In genomic region chr12:49260831-49261363, GRCh38 we compare ENCODE assay signal across 26 cellular contexts. TPM values are rescaled to one million over a fixed set of nuclear protein-coding genes. Genes with fewer than 3 reads are reported as not detected.
DNase-seq lines count a peak whose midpoint lies in the region; ATAC-seq, FAIRE-seq and TF ChIP-seq lines count a peak whose summit lies in the region.
"Had no signal": no experiment of that assay in that cellular context is flagged by ENCODE, and none has a peak within 500 bp of the region (broad histone marks: within the 10 kb centered on the region; RNA-seq: fewer than 3 reads in every experiment).

No MANE protein-coding gene starts in this region.

- H3K36me3 ChIP-seq in HEK293 (ENCODE audit: control insufficient read depth in 2 of 2, insufficient read depth in 1 of 2, low read length in 2 of 2), result no peaks in the 10 kb centered on the region; a peak in 1 of 3 replicates
- H3K36me3 ChIP-seq in hepatocyte (replicated peaks; ENCODE audit: insufficient read depth, low read depth), result no peaks in the 10 kb centered on the region
- H3K36me3 ChIP-seq in suprapubic skin, result no peaks in the 10 kb centered on the region
- no peaks in the 10 kb centered on the region for H3K36me3 ChIP-seq in pancreas
- H3K36me3 ChIP-seq: stomach had no signal

- intact Hi-C loops in left cardiac atrium (cut with DNase I) (no loop called here), pancreas (cut with DNase I) (no loop called here)

- H3K27ac Mint-ChIP-seq in WTC11, result no peak overlapping the region
- H3K27ac Mint-ChIP-seq: CD4-positive, alpha-beta memory T cell; memory B cell; T-cell had no signal

- H3K27me3 Mint-ChIP-seq in WTC11 (ENCODE audit: low read depth), result no peaks in the 10 kb centered on the region; the same call in 1 of the 2 replicates
- H3K27me3 Mint-ChIP-seq: CD4-positive, alpha-beta memory T cell; memory B cell; T-cell had no signal

- no peaks in the 10 kb centered on the region for H4K20me1 ChIP-seq in hepatocyte (ENCODE audit: insufficient read depth, poor library complexity, severe bottlenecking)

- no peak overlapping the region for H3K4me3 Mint-ChIP-seq in WTC11
- H3K4me3 Mint-ChIP-seq: CD4-positive, alpha-beta memory T cell; memory B cell; T-cell had no signal

- H3K9me3 ChIP-seq in HEK293 (ENCODE audit: control insufficient read depth, insufficient read depth, low read depth, low read length), result no peaks in the 10 kb centered on the region
- no peaks in the 10 kb centered on the region for H3K9me3 ChIP-seq in hepatocyte (ENCODE audit: low read depth)
- H3K9me3 ChIP-seq in suprapubic skin, result no peaks in the 10 kb centered on the region
- H3K9me3 ChIP-seq in pancreas, result no peaks in the 10 kb centered on the region
- H3K9me3 ChIP-seq: stomach had no signal

- no peaks in the 10 kb centered on the region for H3K9me2 ChIP-seq in hepatocyte (replicated peaks; ENCODE audit: insufficient read depth)

- no peak for TF ChIP-seq POLR2A in suprapubic skin (IDR thresholded peaks at IDR 0.05)

- H3K27ac ChIP-seq in HEK293 (ENCODE audit: extremely low read depth, low read depth, low read length) (no peak overlapping the region), hepatocyte (peak overlapping the region; percentile 12), suprapubic skin (peak overlapping the region; percentile 4), coronary artery (peak overlapping the region in 1 of 2 donors; percentile 65), pancreas (no peak overlapping the region)
- H3K27ac ChIP-seq: KMS-11 had no signal

- H3K4me1 ChIP-seq in HEK293 (ENCODE audit: control insufficient read depth, insufficient read depth, low read length), result no peaks in the 10 kb centered on the region; the same call in 1 of the 2 replicates
- peaks cover 4% of the 10 kb centered on the region for H3K4me1 ChIP-seq in hepatocyte (ENCODE audit: insufficient read depth)
- H3K4me1 ChIP-seq in suprapubic skin, result peaks cover 41% of the 10 kb centered on the region
- H3K4me1 ChIP-seq in pancreas, result peaks cover 0 to 3% (median 0%) of the 10 kb centered on the region in 3 donors

- no peaks in the 10 kb centered on the region for H3K27me3 ChIP-seq in hepatocyte
- no peaks in the 10 kb centered on the region for H3K27me3 ChIP-seq in suprapubic skin
- no peaks in the 10 kb centered on the region for H3K27me3 ChIP-seq in pancreas
- H3K27me3 ChIP-seq: stomach had no signal

- H3K9me3 Mint-ChIP-seq in WTC11, result no peaks in the 10 kb centered on the region; the same call in 1 of the 2 replicates
- H3K9me3 Mint-ChIP-seq: CD4-positive, alpha-beta memory T cell; memory B cell; T-cell had no signal

- peaks cover 16% of the 10 kb centered on the region for H3K79me2 ChIP-seq in hepatocyte

- H2AFZ ChIP-seq in hepatocyte, result no peak overlapping the region

- H3K4me2 ChIP-seq in hepatocyte, result no peak overlapping the region
- H3K4me2 ChIP-seq: KMS-11 had no signal

- no peak for TF ChIP-seq EP300 in suprapubic skin (IDR thresholded peaks at IDR 0.05)

- H3K4me1 Mint-ChIP-seq in WTC11, result peaks cover 13% of the 10 kb centered on the region

- TF ChIP-seq CTCF in HEK293 (tag by site-specific recombination; IDR thresholded peaks at IDR 0.05) (no peak), WTC11 (IDR thresholded peaks at IDR 0.05) (no peak), hepatocyte (IDR thresholded peaks at IDR 0.05; ENCODE audit: poor library complexity) (no peak), suprapubic skin (IDR thresholded peaks at IDR 0.05) (no peak), coronary artery (IDR thresholded peaks at IDR 0.05) (no peak), pancreas (IDR thresholded peaks at IDR 0.05) (no peak)

- POLR2A ChIA-PET in HEK293 (lab: Yijun Ruan, JAX), result no interaction called here
- POLR2A ChIA-PET in WTC11 (lab: Charles Lee), result interaction anchor here (0.7 to 1.1 kb wide), 2 partner anchors 85 to 183 kb away, joined by 5 read pairs; no protein-coding TSS in a partner anchor

- DNase-seq in WTC11 (ENCODE audit: low spot score) (no peak), hepatocyte (ENCODE audit: low spot score) (no peak), suprapubic skin (ENCODE audit: low spot score in 2 of 2) (no peak), DMS53 treated with DMSO at 0.1 percent for 48 hours (lab: John Stamatoyannopoulos, UW; ENCODE audit: unreplicated experiment) (no peak), coronary artery (ENCODE audit: low spot score) (no peak), left cardiac atrium (no peak), pancreas (no peak)
- DNase-seq: activated CD4-positive, alpha-beta T cell treated with anti-CD3 and anti-CD28 coated beads for 1 hour; activated naive CD4-positive, alpha-beta T cell treated with Interleukin-2 at 50 U/mL for 16 hours; activated T-cell treated with anti-CD3 and anti-CD28 coated beads, Interleukin-2, amount 50 U/mL, for 1 hour; CD4-positive, alpha-beta memory T cell; central memory CD4-positive, alpha-beta T cell; DMS 273 treated with DMSO at 0.1 percent for 48 hours; NCI-H2171 treated with DMSO at 0.1 percent for 48 hours; right cardiac atrium; Right ventricle myocardium superior; stomach; T-cell had no signal

- ATAC-seq in WTC11 (no peak), left cardiac atrium (no peak), pancreas (no peak)
- ATAC-seq: T-cell had no signal

- CTCF ChIA-PET in HEK293 (lab: Yijun Ruan, JAX), result interaction anchor here (0.6 to 1.5 kb wide), 2 partner anchors 28 to 69 kb away, joined by 3 to 6 read pairs; no protein-coding TSS in a partner anchor
- CTCF ChIA-PET in WTC11 (lab: Charles Lee), result interaction anchor here (0.9 to 1.4 kb wide), 3 partner anchors 36 to 87 kb away, joined by 3 read pairs; no protein-coding TSS in a partner anchor

- no peak for FAIRE-seq in pancreas (lab: Jason Lieb, UNC)
- FAIRE-seq: frontal cortex, G401.6, H1 had no signal

- 95% methylated on average over 10 of the region's 10 CpGs for WGBS in hepatocyte (ENCODE audit: low lambda C conversion rate, missing lambda C conversion rate)
- 88% methylated on average over 10 of the region's 10 CpGs for WGBS in suprapubic skin
- WGBS in pancreas, 2 donors, result 88 to 92% methylated on average over 10 of the region's 10 CpGs

- H3K36me3 Mint-ChIP-seq in WTC11, result no peaks in the 10 kb centered on the region
- H3K36me3 Mint-ChIP-seq: memory B cell, T-cell had no signal

- H3K4me3 ChIP-seq in HEK293 (ENCODE audit: low read depth, low read length) (no peak overlapping the region), hepatocyte (no peak overlapping the region), suprapubic skin (no peak overlapping the region), coronary artery (no peak overlapping the region), pancreas (no peak overlapping the region)
- H3K4me3 ChIP-seq: stomach had no signal

TF ChIP-seq in HEK293, 187 proteins besides CTCF, POLR2A, EP300 and RAD21:
- TF ChIP-seq ZNF473 (tag by site-specific recombination; IDR thresholded peaks at IDR 0.05) (no peak), ZNF121 (tag by site-specific recombination; IDR thresholded peaks at IDR 0.05) (peak; percentile 71; the same call in 1 of the 2 replicates)

TF ChIP-seq in WTC11, 78 proteins besides CTCF, POLR2A, EP300 and RAD21:
- TF ChIP-seq, protein P1, sequence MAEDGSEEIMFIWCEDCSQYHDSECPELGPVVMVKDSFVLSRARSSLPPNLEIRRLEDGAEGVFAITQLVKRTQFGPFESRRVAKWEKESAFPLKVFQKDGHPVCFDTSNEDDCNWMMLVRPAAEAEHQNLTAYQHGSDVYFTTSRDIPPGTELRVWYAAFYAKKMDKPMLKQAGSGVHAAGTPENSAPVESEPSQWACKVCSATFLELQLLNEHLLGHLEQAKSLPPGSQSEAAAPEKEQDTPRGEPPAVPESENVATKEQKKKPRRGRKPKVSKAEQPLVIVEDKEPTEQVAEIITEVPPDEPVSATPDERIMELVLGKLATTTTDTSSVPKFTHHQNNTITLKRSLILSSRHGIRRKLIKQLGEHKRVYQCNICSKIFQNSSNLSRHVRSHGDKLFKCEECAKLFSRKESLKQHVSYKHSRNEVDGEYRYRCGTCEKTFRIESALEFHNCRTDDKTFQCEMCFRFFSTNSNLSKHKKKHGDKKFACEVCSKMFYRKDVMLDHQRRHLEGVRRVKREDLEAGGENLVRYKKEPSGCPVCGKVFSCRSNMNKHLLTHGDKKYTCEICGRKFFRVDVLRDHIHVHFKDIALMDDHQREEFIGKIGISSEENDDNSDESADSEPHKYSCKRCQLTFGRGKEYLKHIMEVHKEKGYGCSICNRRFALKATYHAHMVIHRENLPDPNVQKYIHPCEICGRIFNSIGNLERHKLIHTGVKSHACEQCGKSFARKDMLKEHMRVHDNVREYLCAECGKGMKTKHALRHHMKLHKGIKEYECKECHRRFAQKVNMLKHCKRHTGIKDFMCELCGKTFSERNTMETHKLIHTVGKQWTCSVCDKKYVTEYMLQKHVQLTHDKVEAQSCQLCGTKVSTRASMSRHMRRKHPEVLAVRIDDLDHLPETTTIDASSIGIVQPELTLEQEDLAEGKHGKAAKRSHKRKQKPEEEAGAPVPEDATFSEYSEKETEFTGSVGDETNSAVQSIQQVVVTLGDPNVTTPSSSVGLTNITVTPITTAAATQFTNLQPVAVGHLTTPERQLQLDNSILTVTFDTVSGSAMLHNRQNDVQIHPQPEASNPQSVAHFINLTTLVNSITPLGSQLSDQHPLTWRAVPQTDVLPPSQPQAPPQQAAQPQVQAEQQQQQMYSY (CRISPR knock-in tag; IDR thresholded peaks at IDR 0.05), result no peak
- TF ChIP-seq ZNF121 (CRISPR knock-in tag; IDR thresholded peaks at IDR 0.05), result peak; percentile 49; the same call in 1 of the 2 replicates

RNA-seq across cellular contexts. Expression of gene TUBA1C, which starts 4.0 kb away (rescaled TPM):
- 458 to 540 TPM (median 478 TPM) in 3 replicates for total RNA-seq in WTC11 (2021)
- 422 and 528 TPM in 2 replicates for total RNA-seq in hepatocyte
- polyA plus RNA-seq in hepatocyte, result 198 and 252 TPM in 2 replicates
- 100 to 1,000 TPM; 115 to 747 (median 609) TPM for total RNA-seq in suprapubic skin
- total RNA-seq in left cardiac atrium, result 10 to 100 TPM; 68.0 to 99.9 TPM
- 10 to 100 TPM; 20.8 to 47.0 (median 33.5) TPM for total RNA-seq in pancreas
- polyA plus RNA-seq in pancreas, result 10 to 100 TPM; 30.3 to 47.0 TPM

RNA-seq across cellular contexts. Expression of gene PRPH, which starts 34.0 kb away (rescaled TPM):
- total RNA-seq in WTC11 (2021) (0.73 to 2.4 TPM (median 1.7 TPM) in 3 replicates), hepatocyte (0.70 and 1.1 TPM in 2 replicates), suprapubic skin (1 to 10 TPM in 2 of 4 donors, not detected in 2; 1.1 to 1.5 TPM), left cardiac atrium (under 1 TPM in 1 of 2 donors, not detected in 1; 0.59 TPM), pancreas (1 to 10 TPM in 3 of 6 donors, under 1 TPM in 3; 0.44 to 1.9 (median 0.96) TPM)
- polyA plus RNA-seq in hepatocyte (1.3 and 1.7 TPM in 2 replicates), pancreas (10 to 100 TPM in 1 of 2 donors, 1 to 10 TPM in 1; 5.3 to 18.7 TPM)
- total RNA-seq: epithelial cell of proximal tubule, osteocyte, Right ventricle myocardium superior, T-cell had no signal

Comparison
In these comparisons a context has a peak if more than half of its experiments do, and no peak if none do; other contexts are left out.
1. H3K27ac ChIP-seq: peak in hepatocyte (single experiment) and suprapubic skin (single experiment); none in HEK293 (single experiment) and pancreas (0 of 4).
2. Of the 8 proteins assayed by ChIP-seq in both HEK293 and WTC11: peak only in HEK293: none; only in WTC11: none; in both: ZNF121; in neither: 7.